4 cellular contexts compared by ENCODE assay signal in the genomic region with DNA sequence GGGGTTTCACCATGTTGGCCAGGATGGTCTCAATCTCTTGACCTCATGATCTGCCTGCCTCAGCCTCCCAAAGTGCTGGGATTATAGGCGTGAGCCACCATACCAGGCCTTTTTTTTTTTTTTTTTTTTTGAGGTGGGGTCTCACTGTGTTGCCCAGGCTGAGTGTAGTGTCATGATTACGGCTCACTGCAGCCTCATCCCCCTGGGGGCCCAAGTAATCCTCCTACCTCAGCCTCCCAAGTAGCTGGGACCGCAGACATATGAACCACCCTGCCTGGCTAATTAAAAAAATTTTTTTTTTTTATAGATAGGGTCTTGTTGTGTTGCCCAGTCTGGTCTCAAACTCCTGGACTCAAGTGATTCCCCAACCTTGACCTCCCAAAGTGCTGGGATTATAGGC.
TF ChIP-seq lines count a peak whose summit lies in the region.

No MANE protein-coding gene starts in this region.

TF ChIP-seq in HEK293, 187 proteins besides CTCF, POLR2A, EP300 and RAD21:
- TF ChIP-seq ZNF121 (tag by site-specific recombination; IDR thresholded peaks at IDR 0.05): peak; percentile 85

TF ChIP-seq in WTC11, 78 proteins besides CTCF, POLR2A, EP300 and RAD21:
- peak; percentile 51; the same call in 1 of the 2 replicates for TF ChIP-seq ZNF121 (CRISPR knock-in tag; IDR thresholded peaks at IDR 0.05)
TF ChIP-seq in WTC11: peak in this region for 1; not testable (repeated sequence) for 77.

TF ChIP-seq in K562, 482 proteins besides CTCF, POLR2A, EP300 and RAD21:
- peak; percentile 82 for TF ChIP-seq ZNF121 (CRISPR knock-in tag; conservative IDR thresholded peaks at IDR 0.05)
TF ChIP-seq in K562: peak in this region for 1; not testable (repeated sequence) for 481.

TF ChIP-seq in HepG2, 621 proteins besides CTCF, POLR2A, EP300 and RAD21:
- TF ChIP-seq ZNF121 (CRISPR knock-in tag; IDR thresholded peaks at IDR 0.05): 0 out of 2 replicates have a peak, but pooled peaks have one; percentile 28
